8 cellular contexts compared by ENCODE assay signal in the genomic region with DNA sequence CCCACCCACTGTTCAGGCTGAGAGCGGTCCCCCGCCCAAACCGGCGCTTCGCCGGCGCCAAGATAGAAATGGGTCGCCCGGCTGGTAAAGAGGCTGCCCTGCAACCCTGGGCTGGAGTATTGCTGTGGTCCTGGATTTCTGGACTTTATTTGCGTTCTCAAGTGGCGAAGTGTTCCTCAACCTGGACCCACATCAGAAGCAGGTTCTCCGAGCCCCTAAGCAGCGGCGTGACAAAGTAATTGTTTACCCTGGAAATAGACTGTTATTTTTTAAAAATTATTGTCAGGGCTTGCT. TPM values are rescaled to one million over a fixed set of nuclear protein-coding genes. Genes with fewer than 3 reads are reported as not detected.
A peak's percentile ranks its signal among the peaks of the same experiment; 100 is the strongest.
DNase-seq lines count a peak whose midpoint lies in the region; ATAC-seq and TF ChIP-seq lines count a peak whose summit lies in the region.

No MANE protein-coding gene starts in this region.

- TF ChIP-seq CTCF in GM06990 (IDR thresholded peaks at IDR 0.05; ENCODE audit: insufficient read depth, low read length, poor library complexity, severe bottlenecking), result no peak
- TF ChIP-seq CTCF in left ventricle myocardium inferior (IDR thresholded peaks at IDR 0.05; ENCODE audit: borderline replicate concordance), result no peak

- H3K4me3 ChIP-seq in GM06990 (replicated peaks; ENCODE audit: low read depth, low read length) (peak overlapping the region; percentile 94), left ventricle myocardium inferior (peak overlapping the region; percentile 96), skin epidermis (peak overlapping the region; percentile 71 to 96 (median 83))

- H3K27me3 Mint-ChIP-seq in activated CD4-positive, alpha-beta memory T cell treated with anti-CD3 and anti-CD28 coated beads for 36 hours, result no peaks in the 10 kb centered on the region

- no peak for DNase-seq in GM06990 (ENCODE audit: extremely low read depth, insufficient read length)
- DNase-seq in activated CD4-positive, alpha-beta memory T cell treated with anti-CD3 and anti-CD28 coated beads for 36 hours, result no peak
- DNase-seq in left ventricle myocardium inferior, result no peak
- no peak for DNase-seq in kidney glomerular epithelial cell (lab: John Stamatoyannopoulos, UW)
- DNase-seq in activated CD8-positive, alpha-beta memory T cell treated with anti-CD3 and anti-CD28 coated beads, Interleukin-2, amount 50 U/mL, for 48 hours, result no peak
- no peak for DNase-seq in activated CD8-positive, alpha-beta memory T cell treated with anti-CD3 and anti-CD28 coated beads, Interleukin-2, amount 50 U/mL, for 4 hours

- H3K27me3 ChIP-seq in GM06990 (replicated peaks; ENCODE audit: control insufficient read depth, insufficient read depth, low read length) (no peaks in the 10 kb centered on the region), left ventricle myocardium inferior (ENCODE audit: low read depth) (no peaks in the 10 kb centered on the region)

- POLR2A ChIA-PET in activated CD4-positive, alpha-beta memory T cell treated with anti-CD3 and anti-CD28 coated beads for 36 hours (lab: Charles Lee), result no interaction called here

- H3K27ac ChIP-seq in left ventricle myocardium inferior (replicated peaks) (peak overlapping the region; percentile 99), skin epidermis (peak overlapping the region; percentile 33 to 100 (median 96))

- peak overlapping the region; percentile 89 for H3K4me3 Mint-ChIP-seq in activated CD4-positive, alpha-beta memory T cell treated with anti-CD3 and anti-CD28 coated beads for 36 hours

- peak; percentile 37 for ATAC-seq in HG02852 (IDR thresholded peaks at IDR 0.05; ENCODE audit: unreplicated experiment)

- intact Hi-C loops in activated CD4-positive, alpha-beta memory T cell treated with anti-CD3 and anti-CD28 coated beads for 36 hours (cut with micrococcal nuclease), result loop anchor here (2.0 kb wide), 2 partner anchors 68 to 544 kb away; a partner anchor contains a TSS
- intact Hi-C loops in left ventricle myocardium inferior (cut with micrococcal nuclease), result no loop called here

- peaks cover 4% of the 10 kb centered on the region for H3K36me3 Mint-ChIP-seq in activated CD4-positive, alpha-beta memory T cell treated with anti-CD3 and anti-CD28 coated beads for 36 hours

- H3K27ac Mint-ChIP-seq in activated CD4-positive, alpha-beta memory T cell treated with anti-CD3 and anti-CD28 coated beads for 36 hours, result peak overlapping the region; percentile 90

- H3K4me1 ChIP-seq in left ventricle myocardium inferior, result peaks cover 64% of the 10 kb centered on the region

- CTCF ChIA-PET in activated CD4-positive, alpha-beta memory T cell treated with anti-CD3 and anti-CD28 coated beads for 36 hours (lab: Charles Lee), result no interaction called here

- peaks cover 27% of the 10 kb centered on the region for H3K4me1 Mint-ChIP-seq in activated CD4-positive, alpha-beta memory T cell treated with anti-CD3 and anti-CD28 coated beads for 36 hours (ENCODE audit: low read depth)

- H3K9me3 Mint-ChIP-seq in activated CD4-positive, alpha-beta memory T cell treated with anti-CD3 and anti-CD28 coated beads for 36 hours, result no peaks in the 10 kb centered on the region

- no peaks in the 10 kb centered on the region for H3K9me3 ChIP-seq in left ventricle myocardium inferior (replicated peaks)

- H3K36me3 ChIP-seq in GM06990 (ENCODE audit: control insufficient read depth, insufficient read depth, low read length), result no peaks in the 10 kb centered on the region
- H3K36me3 ChIP-seq in left ventricle myocardium inferior, result peaks cover 2% of the 10 kb centered on the region

RNA-seq across cellular contexts. Expression of a gene that starts 0.5 kb away (rescaled TPM):
- 10 to 100 TPM; 35.2 to 36.3 TPM for total RNA-seq in activated CD4-positive, alpha-beta memory T cell treated with anti-CD3 and anti-CD28 coated beads for 36 hours
- total RNA-seq in left ventricle myocardium inferior, result 53.8 TPM
